10 cellular contexts compared by ENCODE assay signal in the genomic region with DNA sequence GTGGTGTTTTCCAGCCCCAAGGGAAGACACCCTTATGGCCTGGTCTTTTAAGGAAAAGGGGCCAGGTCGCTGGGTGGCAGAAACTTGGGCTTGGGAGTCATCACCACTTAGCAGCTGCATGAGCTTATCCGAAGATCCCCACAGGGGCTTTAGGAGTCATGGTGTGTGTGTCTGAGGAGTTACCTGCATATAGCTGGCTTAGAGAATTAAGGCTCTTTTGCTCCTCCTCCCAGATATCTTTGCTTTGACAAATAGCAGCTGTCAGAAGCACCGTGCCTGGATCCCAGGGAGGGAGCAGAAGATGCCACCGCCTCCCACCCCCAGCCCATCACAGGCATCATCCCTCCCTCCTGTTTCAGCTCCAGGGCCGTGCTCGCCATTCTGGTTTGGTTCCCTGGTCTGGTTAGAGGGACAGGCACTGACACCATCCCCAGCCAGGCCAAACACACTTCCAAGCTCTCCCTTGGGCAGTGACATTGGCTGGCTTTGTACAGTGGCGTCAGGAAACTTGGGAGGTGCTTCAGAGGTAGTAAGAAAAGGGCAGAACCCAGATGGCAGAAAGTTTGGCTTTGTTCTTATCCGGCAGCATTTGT. TPM values are rescaled to one million over a fixed set of nuclear protein-coding genes. Genes with fewer than 3 reads are reported as not detected.
DNase-seq lines count a peak whose midpoint lies in the region; ATAC-seq and TF ChIP-seq lines count a peak whose summit lies in the region.
"Had no signal": no experiment of that assay in that cellular context is flagged by ENCODE, and none has a peak within 500 bp of the region (broad histone marks: within the 10 kb centered on the region; RNA-seq: fewer than 3 reads in every experiment).

No MANE protein-coding gene starts in this region.

- no peak for ATAC-seq in HG03571 (IDR thresholded peaks at IDR 0.05; ENCODE audit: unreplicated experiment)
- no peak for ATAC-seq in body of pancreas

- peaks cover 20% of the 10 kb centered on the region for H3K36me3 Mint-ChIP-seq in activated T-cell treated with anti-CD3 and anti-CD28 coated beads, Interleukin-2, amount 50 U/mL, for 24 hours (ENCODE audit: low read depth)
- H3K36me3 Mint-ChIP-seq in immature natural killer cell = peaks cover 0 to 4% (median 0%) of the 10 kb centered on the region in 3 donors

- TF ChIP-seq CTCF in WERI-Rb-1 (IDR thresholded peaks at IDR 0.05; ENCODE audit: low read depth, low read length) (no peak), body of pancreas (IDR thresholded peaks at IDR 0.05) (no peak)

- H3K4me1 Mint-ChIP-seq in activated T-cell treated with anti-CD3 and anti-CD28 coated beads, Interleukin-2, amount 50 U/mL, for 24 hours (ENCODE audit: low read depth) = peaks cover 62% of the 10 kb centered on the region
- peaks cover 20 to 22% of the 10 kb centered on the region in 2 donors for H3K4me1 Mint-ChIP-seq in immature natural killer cell

- H3K27ac Mint-ChIP-seq in activated T-cell treated with anti-CD3 and anti-CD28 coated beads, Interleukin-2, amount 50 U/mL, for 24 hours = peak overlapping the region; percentile 92
- H3K27ac Mint-ChIP-seq in immature natural killer cell = peak overlapping the region in 4 of 6 donors; percentile 57 to 79 (median 69)

- H3K36me3 ChIP-seq in WERI-Rb-1 = peaks cover 10% of the 10 kb centered on the region
- H3K36me3 ChIP-seq in body of pancreas (replicated peaks in 1 of 2; ENCODE audit: insufficient read depth in 1 of 2, low read depth in 2 of 2) = no peaks in the 10 kb centered on the region
- H3K36me3 ChIP-seq: adrenal gland had no signal

- peaks cover 36% of the 10 kb centered on the region for H3K4me1 ChIP-seq in body of pancreas

- WGBS in body of pancreas, 2 donors = 68 to 88% methylated on average over 8 of the region's 8 CpGs

- peak overlapping the region; percentile 63 for H3K4me3 Mint-ChIP-seq in activated T-cell treated with anti-CD3 and anti-CD28 coated beads, Interleukin-2, amount 50 U/mL, for 24 hours
- peak overlapping the region in 3 of 5 donors; percentile 2 to 57 (median 42) for H3K4me3 Mint-ChIP-seq in immature natural killer cell

- peaks cover 3% of the 10 kb centered on the region for H3K9me3 Mint-ChIP-seq in activated T-cell treated with anti-CD3 and anti-CD28 coated beads, Interleukin-2, amount 50 U/mL, for 24 hours
- H3K9me3 Mint-ChIP-seq in immature natural killer cell = no peaks in the 10 kb centered on the region

- intact Hi-C loops in body of pancreas (cut with DNase I) = loop anchor here (5.0 kb wide), 1 partner anchor 107 kb away; no protein-coding TSS in a partner anchor

- H3K27me3 ChIP-seq in WERI-Rb-1 (ENCODE audit: insufficient read depth, low read depth, severe bottlenecking) (no peaks in the 10 kb centered on the region), body of pancreas (no peaks in the 10 kb centered on the region)
- H3K27me3 ChIP-seq: adrenal gland had no signal

- H3K27me3 Mint-ChIP-seq in activated T-cell treated with anti-CD3 and anti-CD28 coated beads, Interleukin-2, amount 50 U/mL, for 24 hours = no peaks in the 10 kb centered on the region
- peaks cover 0 to 9% (median 7%) of the 10 kb centered on the region in 3 donors for H3K27me3 Mint-ChIP-seq in immature natural killer cell (ENCODE audit: low read depth in 3 of 3)

- H3K9me3 ChIP-seq in WERI-Rb-1 (ENCODE audit: severe bottlenecking) (no peaks in the 10 kb centered on the region), body of pancreas (no peaks in the 10 kb centered on the region)
- H3K9me3 ChIP-seq: adrenal gland had no signal

- no peak for TF ChIP-seq POLR2A in body of pancreas (IDR thresholded peaks at IDR 0.05)

- DNase-seq in activated T-cell treated with anti-CD3 and anti-CD28 coated beads, Interleukin-2, amount 50 U/mL, for 24 hours = no peak
- DNase-seq in activated T-cell treated with anti-CD3 and anti-CD28 coated beads for 4 hours (no peak), WERI-Rb-1 (peak; percentile 68), immature natural killer cell (no peak), substantia nigra (lab: John Stamatoyannopoulos, UW) (no peak), EL (no peak), body of pancreas (no peak)

- H3K4me3 ChIP-seq in WERI-Rb-1 (ENCODE audit: low read depth, low read length) (no peak overlapping the region), body of pancreas (no peak overlapping the region)
- H3K4me3 ChIP-seq: adrenal gland had no signal

- H3K27ac ChIP-seq in WERI-Rb-1 (peak overlapping the region; percentile 34), substantia nigra (ENCODE audit: low read depth, low read length, poor library complexity, severe bottlenecking) (peak overlapping the region; percentile 22), body of pancreas (no peak overlapping the region)
- H3K27ac ChIP-seq: VCaP had no signal

RNA-seq across cellular contexts. Expression of gene LDHD, which starts 17.4 kb away (rescaled TPM):
- polyA plus RNA-seq in immature natural killer cell = under 1 TPM in 2 of 3 donors, not detected in 1; 0.10 to 0.16 TPM
- 10 to 100 TPM; 27.7 to 28.3 TPM for total RNA-seq in body of pancreas

RNA-seq across cellular contexts. Expression of gene ZFP1, which starts 49.2 kb away (rescaled TPM):
- polyA plus RNA-seq in immature natural killer cell = 10 to 100 TPM in 2 of 3 donors, 1 to 10 TPM in 1; 5.6 to 23.0 (median 15.5) TPM
- total RNA-seq in body of pancreas = 1 to 10 TPM; 1.6 to 3.4 TPM

Comparison
In these comparisons a context has a peak if more than half of its experiments do, and no peak if none do; other contexts are left out.
1. H3K27ac ChIP-seq: peak in WERI-Rb-1 (single experiment) and substantia nigra (single experiment); none in body of pancreas (0 of 4).